In genomic region chr19:1672038-1672768, GRCh38 we compare ENCODE assay signal across 8 cellular contexts. TPM values are rescaled to one million over a fixed set of nuclear protein-coding genes. Genes with fewer than 3 reads are reported as not detected.
DNase-seq lines count a peak whose midpoint lies in the region; ATAC-seq and TF ChIP-seq lines count a peak whose summit lies in the region.

No MANE protein-coding gene starts in this region.

- H3K36me3 ChIP-seq in upper lobe of right lung, result no peaks in the 10 kb centered on the region

- H3K4me1 ChIP-seq in upper lobe of right lung, result peaks cover 6% of the 10 kb centered on the region

- TF ChIP-seq CTCF in upper lobe of right lung (IDR thresholded peaks at IDR 0.05), result peak; percentile 75

- H3K9me3 ChIP-seq in upper lobe of right lung, result no peaks in the 10 kb centered on the region

- H3K27ac Mint-ChIP-seq in naive B cell, result peak overlapping the region in 2 of 6 donors; percentile 82 to 95

- peaks cover 88% of the 10 kb centered on the region for H3K27me3 ChIP-seq in upper lobe of right lung

- H3K27ac ChIP-seq in upper lobe of right lung, result no peak overlapping the region

- H3K36me3 Mint-ChIP-seq in naive B cell, result no peaks in the 10 kb centered on the region

- peak; percentile 28 to 32 for ATAC-seq in naive B cell (ENCODE audit: low read depth in 2 of 2)
- peak; percentile 60 for ATAC-seq in upper lobe of right lung
- ATAC-seq in HG02759 (IDR thresholded peaks at IDR 0.05; ENCODE audit: unreplicated experiment), result no peak
- ATAC-seq in GM21390 (IDR thresholded peaks at IDR 0.05; ENCODE audit: unreplicated experiment), result no peak

- peak overlapping the region in 7 of 8 donors; percentile 51 to 90 (median 82) for H3K4me3 Mint-ChIP-seq in naive B cell

- peaks cover 0 to 1% (median 0%) of the 10 kb centered on the region in 7 donors for H3K9me3 Mint-ChIP-seq in naive B cell

- peaks cover 31 to 38% (median 34%) of the 10 kb centered on the region in 3 donors for H3K4me1 Mint-ChIP-seq in naive B cell

- peak overlapping the region; percentile 49 for H3K4me3 ChIP-seq in Jurkat, Clone E6-1 (ENCODE audit: low read length)
- H3K4me3 ChIP-seq in upper lobe of right lung, result no peak overlapping the region

- DNase-seq in COLO668 (lab: John Stamatoyannopoulos, UW; ENCODE audit: unreplicated experiment), result peak; percentile 43
- peak; percentile 40 for DNase-seq in Jurkat, Clone E6-1 (ENCODE audit: low read depth, low spot score)
- DNase-seq in activated CD4-positive, alpha-beta T cell treated with anti-CD3 and anti-CD28 coated beads, Interleukin-2, amount 50 U/mL, for 1 hour, result peak; percentile 54
- DNase-seq in effector CD8-positive, alpha-beta T cell (lab: John Stamatoyannopoulos, UW), result peak; percentile 42
- peak; percentile 54 for DNase-seq in naive B cell
- DNase-seq in upper lobe of right lung, result peak; percentile 80

- intact Hi-C loops in upper lobe of right lung (cut with DNase I), result loop anchor here (10.0 kb wide), 1 partner anchor 127 kb away; no protein-coding TSS in a partner anchor

- peaks cover 17 to 34% (median 25%) of the 10 kb centered on the region in 3 donors for H3K27me3 Mint-ChIP-seq in naive B cell

RNA-seq across cellular contexts. Expression of gene TCF3, which starts 19.8 kb away (rescaled TPM):
- 247 TPM for polyA plus RNA-seq in Jurkat, Clone E6-1 (2012; ENCODE audit: insufficient read depth, insufficient read length)
- polyA plus RNA-seq in naive B cell (ENCODE audit: low read depth in 6 of 6), result 10 to 100 TPM; 17.5 to 45.6 (median 24.8) TPM
- 43.2 TPM for total RNA-seq in upper lobe of right lung

Comparison
In these comparisons a context has a peak if more than half of its experiments do, and no peak if none do; other contexts are left out.
1. ATAC-seq: peak in naive B cell (2 of 2) and upper lobe of right lung (single experiment); none in HG02759 (single experiment) and GM21390 (single experiment).
2. Peak in every context shown above with its lines, with median percentiles within 50 percentile points of each other: DNase-seq.